Comparison of ENCODE assay signal across 24 cellular contexts in genomic region chr16:62157544-62157943, GRCh38.
"Had no signal": no experiment of that assay in that cellular context is flagged by ENCODE, and none has a peak within 500 bp of the region (broad histone marks: within the 10 kb centered on the region; RNA-seq: fewer than 3 reads in every experiment).

No MANE protein-coding gene starts in this region.

- H3K9me3 Mint-ChIP-seq: dendritic cell treated with granulocyte-macrophage colony-stimulating factor and Interleukin-4, amounts not matched to agents 40 ng/mL and 50 ng/mL, for 4 days; endodermal cell had no signal

- DNase-seq: colonic mucosa; cortex of kidney; dermis blood vessel endothelial cell; dorsolateral prefrontal cortex; effector CD4-positive, alpha-beta T cell; effector CD8-positive, alpha-beta T cell; effector memory CD4-positive, alpha-beta T cell; effector memory CD8-positive, alpha-beta T cell; endodermal cell; erythroblast; esophagus squamous epithelium; foreskin fibroblast; foreskin keratinocyte; foreskin melanocyte; gastrocnemius medialis; glutamatergic neuron; head of caudate nucleus; heart left ventricle; heart right ventricle had no signal

- H3K27ac Mint-ChIP-seq: dendritic cell treated with granulocyte-macrophage colony-stimulating factor and Interleukin-4, amounts not matched to agents 40 ng/mL and 50 ng/mL, for 4 days; effector memory CD8-positive, alpha-beta T cell; endodermal cell had no signal

- H3K4me3 ChIP-seq: colonic mucosa, coronary artery, dorsolateral prefrontal cortex, esophagus muscularis mucosa, esophagus squamous epithelium, gastrocnemius medialis, gastroesophageal sphincter, heart left ventricle, heart right ventricle had no signal

- H3K27ac ChIP-seq: colonic mucosa, coronary artery, dorsolateral prefrontal cortex, epithelial cell of prostate, esophagus muscularis mucosa, esophagus squamous epithelium, foreskin keratinocyte, gastrocnemius medialis, gastroesophageal sphincter, heart left ventricle, heart right ventricle had no signal

- H3K9me3 ChIP-seq: colonic mucosa, esophagus muscularis mucosa, esophagus squamous epithelium, gastrocnemius medialis had no signal

- H3K4me3 Mint-ChIP-seq: dendritic cell treated with granulocyte-macrophage colony-stimulating factor and Interleukin-4, amounts not matched to agents 40 ng/mL and 50 ng/mL, for 4 days; effector memory CD8-positive, alpha-beta T cell; endodermal cell had no signal

- H3K27me3 Mint-ChIP-seq: dendritic cell treated with granulocyte-macrophage colony-stimulating factor and Interleukin-4, amounts not matched to agents 40 ng/mL and 50 ng/mL, for 4 days; effector memory CD8-positive, alpha-beta T cell had no signal

- H3K36me3 ChIP-seq: colonic mucosa, esophagus muscularis mucosa, esophagus squamous epithelium, gastrocnemius medialis, gastroesophageal sphincter, heart left ventricle, heart right ventricle had no signal

- H3K27me3 ChIP-seq: colonic mucosa, esophagus muscularis mucosa, esophagus squamous epithelium, foreskin keratinocyte, gastrocnemius medialis, gastroesophageal sphincter, heart left ventricle, heart right ventricle had no signal

- H3K4me1 Mint-ChIP-seq: endodermal cell had no signal
